Comparison of ENCODE assay signal across 9 cellular contexts in genomic region chr6:21935561-21936028, GRCh38.
A peak's percentile ranks its signal among the peaks of the same experiment; 100 is the strongest.
DNase-seq lines count a peak whose midpoint lies in the region; ATAC-seq and TF ChIP-seq lines count a peak whose summit lies in the region.
"Had no signal": no experiment of that assay in that cellular context is flagged by ENCODE, and none has a peak within 500 bp of the region (broad histone marks: within the 10 kb centered on the region; RNA-seq: fewer than 3 reads in every experiment).

No MANE protein-coding gene starts in this region.

- no peak overlapping the region for H3K4me3 ChIP-seq in upper lobe of right lung
- H3K4me3 ChIP-seq: BLaER1 treated with 17β-estradiol and CSF1 and Interleukin-3, amounts not matched to agents 10 nM and 100 nM had no signal

- no peaks in the 10 kb centered on the region for H3K4me1 ChIP-seq in upper lobe of right lung
- H3K4me1 ChIP-seq: BLaER1 treated with 17β-estradiol and CSF1 and Interleukin-3, amounts not matched to agents 10 nM and 100 nM had no signal

- H3K4me3 Mint-ChIP-seq in glutamatergic neuron (ENCODE audit: unreplicated experiment) = no peak overlapping the region

- no peak overlapping the region for H3K27ac Mint-ChIP-seq in glutamatergic neuron (ENCODE audit: unreplicated experiment)

- H3K9me3 Mint-ChIP-seq in glutamatergic neuron (ENCODE audit: unreplicated experiment) = no peaks in the 10 kb centered on the region

- in situ Hi-C loops in SK-MEL-5 (cut with HindIII; ENCODE audit: low pct_unique_long_range_greater_than_20kb, low sequenced_read_pairs) = no loop called here

- DNase-seq in NCI-H2171 treated with DMSO at 0.1 percent for 48 hours (lab: John Stamatoyannopoulos, UW) (peak; percentile 61), NCI-H2171 (lab: John Stamatoyannopoulos, UW) (no peak), SK-MEL-5 (ENCODE audit: low read depth, low spot score) (peak; percentile 84), glutamatergic neuron (peak; percentile 34), upper lobe of right lung (no peak), DMS79 treated with DMSO at 0.1 percent for 48 hours (lab: John Stamatoyannopoulos, UW) (no peak)

- no peaks in the 10 kb centered on the region for H3K36me3 Mint-ChIP-seq in glutamatergic neuron (ENCODE audit: unreplicated experiment)

- intact Hi-C loops in upper lobe of right lung (cut with DNase I) = no loop called here

- no peaks in the 10 kb centered on the region for H3K36me3 ChIP-seq in upper lobe of right lung
- H3K36me3 ChIP-seq: BLaER1 treated with 17β-estradiol and CSF1 and Interleukin-3, amounts not matched to agents 10 nM and 100 nM had no signal

- peaks cover 9% of the 10 kb centered on the region for H3K4me1 Mint-ChIP-seq in glutamatergic neuron (ENCODE audit: low read depth, unreplicated experiment)

- H3K27me3 ChIP-seq in upper lobe of right lung = no peaks in the 10 kb centered on the region
- H3K27me3 ChIP-seq: BLaER1 treated with 17β-estradiol and CSF1 and Interleukin-3, amounts not matched to agents 10 nM and 100 nM had no signal

- TF ChIP-seq CTCF in glutamatergic neuron (IDR thresholded peaks at IDR 0.05; ENCODE audit: partially characterized antibody, unreplicated experiment) = peak; percentile 74
- peak; percentile 69 for TF ChIP-seq CTCF in upper lobe of right lung (IDR thresholded peaks at IDR 0.05)

- H3K9me3 ChIP-seq in upper lobe of right lung = no peaks in the 10 kb centered on the region

- H3K27ac ChIP-seq in upper lobe of right lung = no peak overlapping the region
- H3K27ac ChIP-seq: BLaER1 treated with 17β-estradiol and CSF1 and Interleukin-3, amounts not matched to agents 10 nM and 100 nM had no signal

- ATAC-seq in HG02759 (IDR thresholded peaks at IDR 0.05; ENCODE audit: unreplicated experiment) (peak; percentile 76), upper lobe of right lung (peak; percentile 86), HG03108 (IDR thresholded peaks at IDR 0.05; ENCODE audit: unreplicated experiment) (no peak)

- H3K27me3 Mint-ChIP-seq in glutamatergic neuron (ENCODE audit: unreplicated experiment) = peaks cover 2% of the 10 kb centered on the region

Comparison
In these comparisons a context has a peak if more than half of its experiments do, and no peak if none do; other contexts are left out.
1. DNase-seq: peak in NCI-H2171 treated with DMSO at 0.1 percent for 48 hours (single experiment), SK-MEL-5 (single experiment) and glutamatergic neuron (single experiment); none in NCI-H2171 (single experiment), upper lobe of right lung (single experiment) and DMS79 treated with DMSO at 0.1 percent for 48 hours (single experiment).